21 cellular contexts compared by ENCODE assay signal in genomic region chr11:108226036-108226435, GRCh38. TPM values are rescaled to one million over a fixed set of nuclear protein-coding genes. Genes with fewer than 3 reads are reported as not detected.
DNase-seq lines count a peak whose midpoint lies in the region; ATAC-seq, FAIRE-seq and TF ChIP-seq lines count a peak whose summit lies in the region.
"Had no signal": no experiment of that assay in that cellular context is flagged by ENCODE, and none has a peak within 500 bp of the region (broad histone marks: within the 10 kb centered on the region; RNA-seq: fewer than 3 reads in every experiment).

No MANE protein-coding gene starts in this region.

- H3K4ac ChIP-seq in H9 (ENCODE audit: low read depth, low read length): no peak overlapping the region

- H3K79me2 ChIP-seq in OCI-LY7 (ENCODE audit: insufficient read depth, low read depth, low read length) (peaks cover 78% of the 10 kb centered on the region), H9 (ENCODE audit: insufficient read depth, low read length) (peaks cover 23% of the 10 kb centered on the region; the same call in 1 of the 2 replicates)

- no peak overlapping the region for H3T11ph ChIP-seq in H9 (ENCODE audit: low read length)

- no peaks in the 10 kb centered on the region for H3K9me3 ChIP-seq in OCI-LY7 (ENCODE audit: low read length)
- no peaks in the 10 kb centered on the region for H3K9me3 ChIP-seq in lower lobe of right lung
- no peaks in the 10 kb centered on the region for H3K9me3 ChIP-seq in H9 (ENCODE audit: control insufficient read depth, low read depth, low read length)
- H3K9me3 ChIP-seq: esophagus squamous epithelium, SJCRH30, suprapubic skin had no signal

- H4K20me1 ChIP-seq in OCI-LY7 (ENCODE audit: insufficient read depth, low read length) (peaks cover 8% of the 10 kb centered on the region; the same call in 1 of the 2 replicates), H9 (ENCODE audit: control insufficient read depth, insufficient read depth, insufficient read length) (no peaks in the 10 kb centered on the region)

- H2AFZ ChIP-seq in OCI-LY7 (ENCODE audit: low read length) (no peak overlapping the region), H9 (ENCODE audit: low read length) (no peak overlapping the region)
- H2AFZ ChIP-seq: neural progenitor cell had no signal

- H3K4me2 ChIP-seq in OCI-LY7 (ENCODE audit: low read length): peak overlapping the region; percentile 84
- no peak overlapping the region for H3K4me2 ChIP-seq in H9 (ENCODE audit: insufficient read depth, insufficient read length, low read length)
- H3K4me2 ChIP-seq: neural progenitor cell had no signal

- no peak overlapping the region for H3K4me3 Mint-ChIP-seq in stimulated activated naive CD8-positive, alpha-beta T cell treated with anti-CD3 and anti-CD28 coated beads, Interleukin-15, Interleukin-2, amounts not matched to agents 100 ng/mL and 50 ng/mL, for 24 hours
- H3K4me3 Mint-ChIP-seq in H9: no peak overlapping the region
- H3K4me3 Mint-ChIP-seq: immature natural killer cell, neural progenitor cell had no signal

- intact Hi-C loops in OCI-LY7 (cut with micrococcal nuclease; ENCODE audit: unreplicated experiment) (loop anchor here (10.0 kb wide), 1 partner anchor 661 kb away; the partner anchor contains the start of gene ALKBH8), lower lobe of right lung (cut with DNase I) (no loop called here)

- no peak overlapping the region for H3K23ac ChIP-seq in H9 (ENCODE audit: insufficient read length, low read depth, low read length)

- no peak overlapping the region for H4K8ac ChIP-seq in H9 (replicated peaks; ENCODE audit: insufficient read length, low read depth, low read length)

- H3K4me1 Mint-ChIP-seq in stimulated activated naive CD8-positive, alpha-beta T cell treated with anti-CD3 and anti-CD28 coated beads, Interleukin-15, Interleukin-2, amounts not matched to agents 100 ng/mL and 50 ng/mL, for 24 hours (ENCODE audit: low read depth): peaks cover 34% of the 10 kb centered on the region
- H3K4me1 Mint-ChIP-seq in H9: peaks cover 2% of the 10 kb centered on the region in 2 experiments

- H2BK5ac ChIP-seq in H9 (ENCODE audit: insufficient read length, low read length): no peak overlapping the region

- no peak for DNase-seq in stimulated activated naive CD8-positive, alpha-beta T cell treated with anti-CD3 and anti-CD28 coated beads, Interleukin-15, Interleukin-2, amounts not matched to agents 100 U/mL and 50 U/mL, for 24 hours
- DNase-seq in OCI-LY7 (ENCODE audit: low spot score) (no peak), lower lobe of right lung (no peak), H9 (no peak), DMS53 treated with DMSO at 0.1 percent for 48 hours (lab: John Stamatoyannopoulos, UW; ENCODE audit: unreplicated experiment) (no peak), AG08395 (ENCODE audit: low spot score) (no peak), RCC 7860 (ENCODE audit: low spot score) (no peak)
- DNase-seq: brain microvascular endothelial cell, DMS 273 treated with DMSO at 0.1 percent for 48 hours, esophagus squamous epithelium, immature natural killer cell, mammary epithelial cell, NCI-H187 treated with DMSO at 0.1 percent for 48 hours, retina, SJCRH30 had no signal

- no peak overlapping the region for H4K91ac ChIP-seq in H9 (ENCODE audit: insufficient read length, low read depth, low read length)

- H2BK12ac ChIP-seq in H9 (ENCODE audit: insufficient read length, low read depth, low read length): no peak overlapping the region

- no peaks in the 10 kb centered on the region for H3K9me3 Mint-ChIP-seq in stimulated activated naive CD8-positive, alpha-beta T cell treated with anti-CD3 and anti-CD28 coated beads, Interleukin-15, Interleukin-2, amounts not matched to agents 100 ng/mL and 50 ng/mL, for 24 hours
- H3K9me3 Mint-ChIP-seq in H9: no peaks in the 10 kb centered on the region
- H3K9me3 Mint-ChIP-seq: immature natural killer cell, neural progenitor cell had no signal

- no peak overlapping the region for H3K18ac ChIP-seq in H9 (ENCODE audit: insufficient read length, low read depth, low read length)

- ATAC-seq in stimulated activated naive CD8-positive, alpha-beta T cell treated with anti-CD3 and anti-CD28 coated beads, Interleukin-15, Interleukin-2, amounts not matched to agents 100 U/mL and 50 U/mL, for 24 hours: no peak
- ATAC-seq in lower lobe of right lung: no peak
- ATAC-seq: HCT116 had no signal

- H4K5ac ChIP-seq in H9 (ENCODE audit: insufficient read length, low read depth, low read length): no peak overlapping the region

- H3K23me2 ChIP-seq in H9 (ENCODE audit: insufficient read length, low read depth, low read length, poor library complexity, severe bottlenecking): peaks cover 14% of the 10 kb centered on the region

- peaks cover 23% of the 10 kb centered on the region for H3K4me1 ChIP-seq in OCI-LY7 (ENCODE audit: insufficient read depth, low read length, poor library complexity, severe bottlenecking)
- peaks cover 36% of the 10 kb centered on the region for H3K4me1 ChIP-seq in lower lobe of right lung
- no peaks in the 10 kb centered on the region for H3K4me1 ChIP-seq in H9 (ENCODE audit: insufficient read depth, low read length)
- H3K4me1 ChIP-seq: SJCRH30 had no signal

- H3K27ac Mint-ChIP-seq in stimulated activated naive CD8-positive, alpha-beta T cell treated with anti-CD3 and anti-CD28 coated beads, Interleukin-15, Interleukin-2, amounts not matched to agents 100 ng/mL and 50 ng/mL, for 24 hours: peak overlapping the region; percentile 94
- H3K27ac Mint-ChIP-seq in H9: peak overlapping the region in 1 of 3 experiments; percentile 76; a peak in 1 of 7 replicates
- H3K27ac Mint-ChIP-seq: immature natural killer cell, neural progenitor cell had no signal

- H2BK120ac ChIP-seq in H9 (ENCODE audit: low read depth, low read length, poor library complexity, severe bottlenecking): no peak overlapping the region

- TF ChIP-seq CTCF in OCI-LY7 (conservative IDR thresholded peaks at IDR 0.05; ENCODE audit: low read length) (no peak), lower lobe of right lung (IDR thresholded peaks at IDR 0.05) (no peak), H9 (conservative IDR thresholded peaks at IDR 0.05) (no peak)

- POLR2A ChIA-PET in OCI-LY7 (lab: Charles Lee): interaction anchor here (0.6 to 5.5 kb wide), 4 partner anchors 11 to 114 kb away, joined by 3 to 58 read pairs (median 4); no protein-coding TSS in a partner anchor

- H3K56ac ChIP-seq in H9 (ENCODE audit: insufficient read length, low read depth, low read length): no peak overlapping the region

- H3K4me3 ChIP-seq in OCI-LY7 (ENCODE audit: low read depth, low read length, poor library complexity, severe bottlenecking): peak overlapping the region; percentile 93
- peak overlapping the region; percentile 80 for H3K4me3 ChIP-seq in lower lobe of right lung
- H3K4me3 ChIP-seq: neural progenitor cell, SJCRH30 had no signal

- no peaks in the 10 kb centered on the region for H3K79me1 ChIP-seq in H9 (ENCODE audit: insufficient read depth, low read depth, low read length, poor library complexity, severe bottlenecking)

- BruUV-seq in OCI-LY7 (replicated peaks; lab: Mats Ljungman, UMichigan): no TSS peak

- H3K36me3 ChIP-seq in OCI-LY7 (ENCODE audit: insufficient read depth, low read length) (peaks cover 47% of the 10 kb centered on the region), lower lobe of right lung (peaks cover 37% of the 10 kb centered on the region)

- peak overlapping the region; percentile 90 for H3K27ac ChIP-seq in OCI-LY7 (ENCODE audit: low read depth, low read length, poor library complexity, severe bottlenecking)
- peak overlapping the region; percentile 71 for H3K27ac ChIP-seq in lower lobe of right lung
- no peak overlapping the region for H3K27ac ChIP-seq in H9 (ENCODE audit: insufficient read length, low read depth, low read length)
- H3K27ac ChIP-seq: brain microvascular endothelial cell, neural progenitor cell, SJCRH30 had no signal

- no peak overlapping the region for H2BK15ac ChIP-seq in H9 (ENCODE audit: low read depth, low read length)

- H3K36me3 Mint-ChIP-seq in stimulated activated naive CD8-positive, alpha-beta T cell treated with anti-CD3 and anti-CD28 coated beads, Interleukin-15, Interleukin-2, amounts not matched to agents 100 ng/mL and 50 ng/mL, for 24 hours (ENCODE audit: low read depth): peaks cover 41% of the 10 kb centered on the region
- peaks cover 9 to 49% (median 32%) of the 10 kb centered on the region in 3 experiments for H3K36me3 Mint-ChIP-seq in H9 (ENCODE audit: insufficient read depth in 1 of 3, low read depth in 3 of 3)

- no peak for FAIRE-seq in RCC 7860 (lab: Jason Lieb, UNC)
- FAIRE-seq: HTR-8/SVneo, TTC549 had no signal

- H3K27me3 ChIP-seq in lower lobe of right lung (ENCODE audit: low read depth): no peaks in the 10 kb centered on the region
- no peaks in the 10 kb centered on the region for H3K27me3 ChIP-seq in H9 (ENCODE audit: insufficient read depth, low read length)
- H3K27me3 ChIP-seq: brain microvascular endothelial cell, esophagus squamous epithelium, neural progenitor cell, SJCRH30, suprapubic skin had no signal

- WGBS in H9 (ENCODE audit: extremely low coverage, insufficient read length, low lambda C conversion rate): no CpG with 5 or more reads among the region's 2 CpGs

- H3K9ac ChIP-seq in H9 (ENCODE audit: extremely low read depth, insufficient read length, low read length): no peak overlapping the region
- H3K9ac ChIP-seq: neural progenitor cell had no signal

- CTCF ChIA-PET in OCI-LY7 (lab: Charles Lee; ENCODE audit: unreplicated experiment): no interaction called here

- no peak overlapping the region for H2AK5ac ChIP-seq in H9 (ENCODE audit: insufficient read length, low read length)

- H3K9me2 ChIP-seq in OCI-LY7 (ENCODE audit: insufficient read depth, low read length): no peaks in the 10 kb centered on the region

- no peaks in the 10 kb centered on the region for H3K27me3 Mint-ChIP-seq in stimulated activated naive CD8-positive, alpha-beta T cell treated with anti-CD3 and anti-CD28 coated beads, Interleukin-15, Interleukin-2, amounts not matched to agents 100 ng/mL and 50 ng/mL, for 24 hours
- no peaks in the 10 kb centered on the region for H3K27me3 Mint-ChIP-seq in H9 (ENCODE audit: low read depth)

- no peak overlapping the region for H2BK20ac ChIP-seq in H9 (ENCODE audit: low read depth, low read length, poor library complexity, severe bottlenecking)

- no peak overlapping the region for H3K14ac ChIP-seq in H9 (ENCODE audit: insufficient read depth, low read length)

RNA-seq across cellular contexts. Expression of gene ATM, which starts 3.2 kb away (rescaled TPM):
- 125 and 147 TPM in 2 replicates for total RNA-seq in OCI-LY7 (2014; rRNA removed; shearing (Covaris generic))
- total RNA-seq in OCI-LY7 (2022) (159 and 187 TPM in 2 replicates), lower lobe of right lung (91.3 TPM), H9 (2021) (54.1 and 58.9 TPM in 2 replicates)

RNA-seq across cellular contexts. Expression of gene NPAT, which starts 3.6 kb away (rescaled TPM):
- 19.2 and 22.6 TPM in 2 replicates for total RNA-seq in OCI-LY7 (2014; rRNA removed; shearing (Covaris generic))
- total RNA-seq in OCI-LY7 (2022) (26.9 and 35.8 TPM in 2 replicates), lower lobe of right lung (16.7 TPM), H9 (2021) (22.6 and 22.9 TPM in 2 replicates)
